1 cellular context compared by ENCODE assay signal in genomic region chr6:39213195-39213920, GRCh38.
TF ChIP-seq lines count a peak whose summit lies in the region.

No MANE protein-coding gene starts in this region.

TF ChIP-seq in H1, 55 proteins besides CTCF, POLR2A, EP300 and RAD21:
- no peak for TF ChIP-seq TBP (IDR thresholded peaks at IDR 0.05; ENCODE audit: low read depth, low read length)
- TF ChIP-seq SAP30 (IDR thresholded peaks at IDR 0.05; ENCODE audit: insufficient read depth, insufficient replicate concordance, low read length): no peak
- TF ChIP-seq CBX5 (IDR thresholded peaks at IDR 0.05; ENCODE audit: low read depth, low read length): no peak
- peak; percentile 59; the same call in 1 of the 2 replicates for TF ChIP-seq CEBPB (IDR thresholded peaks at IDR 0.05; ENCODE audit: low read depth, low read length)
- no peak for TF ChIP-seq PHF8 (conservative IDR thresholded peaks at IDR 0.05; ENCODE audit: low read depth, low read length)
